8 cellular contexts compared by ENCODE assay signal in the genomic region with DNA sequence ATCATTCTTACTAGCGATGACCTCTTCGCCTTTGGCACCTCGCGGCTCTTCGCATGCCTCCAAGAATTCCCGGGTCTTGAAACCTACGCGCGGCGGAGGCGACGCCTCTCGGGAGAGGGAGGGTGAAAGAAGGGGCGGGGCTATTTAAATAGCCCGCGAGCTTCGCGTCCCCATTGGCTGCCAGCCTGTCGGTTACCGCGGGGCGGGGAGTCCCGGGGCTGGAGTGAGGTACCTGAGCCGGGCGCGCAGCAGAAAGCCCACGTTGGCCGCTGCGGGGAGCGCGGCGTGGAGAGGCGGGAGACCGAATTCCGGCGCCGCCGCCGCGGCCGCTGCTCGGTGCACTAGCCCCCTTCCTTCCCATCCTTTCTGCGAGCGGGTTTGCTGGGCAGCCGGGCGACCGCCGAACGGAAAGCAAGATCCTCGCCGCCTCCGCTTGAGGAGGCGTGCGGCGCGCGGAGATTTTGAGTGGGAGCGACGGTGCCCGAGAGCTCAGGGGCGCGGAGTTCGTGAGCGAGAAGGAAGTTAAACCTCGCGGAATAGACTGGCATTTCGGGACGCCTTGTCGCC. TPM values are rescaled to one million over a fixed set of nuclear protein-coding genes. Genes with fewer than 3 reads are reported as not detected.
A peak's percentile ranks its signal among the peaks of the same experiment; 100 is the strongest.
DNase-seq lines count a peak whose midpoint lies in the region; ATAC-seq, FAIRE-seq and TF ChIP-seq lines count a peak whose summit lies in the region.

Gene BMP6 (plus strand): TSS at position 251 of the 567 bp plus-strand sequence. CDS start 857 bp downstream, outside the sequence.

- CTCF ChIA-PET in H1 (lab: Charles Lee; ENCODE audit: partially characterized antibody): interaction anchor here (0.6 to 1.7 kb wide), 13 partner anchors 26 to 539 kb away, joined by 3 to 5 read pairs (median 4); no protein-coding TSS in a partner anchor

- no peak within 1 kb of the TSS for H4K5ac ChIP-seq in H1 (ENCODE audit: insufficient read length, low read depth, low read length)

- peaks cover 8 to 20% (median 11%) of the 10 kb centered on the region in 4 experiments; a peak in 6 of 7 replicates for H3K4me1 ChIP-seq in H1 (replicated peaks in 1 of 4; ENCODE audit: control insufficient read depth in 3 of 4, insufficient read depth in 4 of 4, low read length in 3 of 4)
- H3K4me1 ChIP-seq in lung (ENCODE audit: control insufficient read depth in 2 of 2, insufficient read depth in 2 of 2, low read length in 2 of 2): peaks cover 0 to 26% of the 10 kb centered on the region in 2 donors

- TF ChIP-seq CTCF in H1 (IDR thresholded peaks at IDR 0.05; ENCODE audit: control extremely low read depth in 1 of 3, insufficient read depth in 1 of 3, low read depth in 1 of 3, low read length in 3 of 3) (no peak), lung (IDR thresholded peaks at IDR 0.05; ENCODE audit: control extremely low read depth, extremely low read depth) (no peak)

- peaks cover 72% of the 10 kb centered on the region for H3K27me3 Mint-ChIP-seq in activated CD4-positive, alpha-beta T cell treated with anti-CD3 and anti-CD28 coated beads, Interleukin-2, amount 10 ng/mL, durations not matched to agents 24 days and 14 days

- H3K27ac ChIP-seq in H1 (ENCODE audit: low read depth, low read length): no peak within 1 kb of the TSS
- H3K27ac ChIP-seq in lung (ENCODE audit: low read depth in 1 of 2, low read length in 1 of 2): peak within 1 kb of the TSS in 1 of 2 donors; percentile 81

- H3K23me2 ChIP-seq in H1 (ENCODE audit: low read depth, low read length): peaks cover 9% of the 10 kb centered on the region

- peak; percentile 96 for DNase-seq in AG20443 (ENCODE audit: low spot score)
- DNase-seq in NCI-H2227 (lab: John Stamatoyannopoulos, UW; ENCODE audit: unreplicated experiment): peak; percentile 93
- peak; percentile 93 for DNase-seq in activated CD4-positive, alpha-beta T cell treated with anti-CD3 and anti-CD28 coated beads, Interleukin-2, amount 10 ng/mL, durations not matched to agents 24 days and 14 days
- DNase-seq in H1 (ENCODE audit: low read depth in 1 of 2, low spot score in 2 of 2): peak; percentile 83 to 92
- peak; percentile 90 for DNase-seq in lung (ENCODE audit: low spot score)
- DNase-seq in stimulated activated CD4-positive, alpha-beta T cell treated with anti-CD3 and anti-CD28 coated beads, TNF-alpha, amount 100 ng/mL, for 24 hours (ENCODE audit: low read depth in 3 of 3): peak; percentile 5 to 62 (median 36)

- peak within 1 kb of the TSS; percentile 93 to 99 for H3K4me2 ChIP-seq in H1 (ENCODE audit: insufficient read depth in 1 of 2, low read depth in 2 of 2, low read length in 2 of 2)

- FAIRE-seq in H1 (lab: Jason Lieb, UNC): no peak

- H3K9me3 Mint-ChIP-seq in activated CD4-positive, alpha-beta T cell treated with anti-CD3 and anti-CD28 coated beads, Interleukin-2, amount 10 ng/mL, durations not matched to agents 24 days and 14 days: no peaks in the 10 kb centered on the region

- POLR2A ChIA-PET in H1 (lab: Charles Lee; ENCODE audit: partially characterized antibody): interaction anchor here (0.6 to 0.7 kb wide), 3 partner anchors 26 to 141 kb away, joined by 3 read pairs; no protein-coding TSS in a partner anchor

- H2BK12ac ChIP-seq in H1 (ENCODE audit: low read depth, low read length): no peak within 1 kb of the TSS

- H3K14ac ChIP-seq in H1 (ENCODE audit: insufficient read length): no peak within 1 kb of the TSS

- no peak within 1 kb of the TSS for H2BK15ac ChIP-seq in H1 (ENCODE audit: low read length)

- no peak within 1 kb of the TSS for H3K27ac Mint-ChIP-seq in activated CD4-positive, alpha-beta T cell treated with anti-CD3 and anti-CD28 coated beads, Interleukin-2, amount 10 ng/mL, durations not matched to agents 24 days and 14 days

- H3K9ac ChIP-seq in H1 (replicated peaks in 1 of 4; ENCODE audit: extremely low read depth in 1 of 4, low read depth in 3 of 4, low read length in 3 of 4): no peak within 1 kb of the TSS; a peak in 1 of 7 replicates

- H2AFZ ChIP-seq in H1 (ENCODE audit: low read length): no peak within 1 kb of the TSS

- H3K18ac ChIP-seq in H1 (ENCODE audit: extremely low read depth, low read length): 0 out of 2 replicates have a peak within 1 kb of the TSS, but pooled peaks have one; percentile 39

- no peaks in the 10 kb centered on the region for H3K79me1 ChIP-seq in H1 (ENCODE audit: low read depth, low read length)

- no peak within 1 kb of the TSS for H2BK120ac ChIP-seq in H1 (replicated peaks; ENCODE audit: low read depth, low read length)

- peaks cover 0 to 5% of the 10 kb centered on the region in 2 experiments for H4K20me1 ChIP-seq in H1 (replicated peaks in 1 of 2; ENCODE audit: control insufficient read depth in 1 of 2, insufficient read depth in 2 of 2, low read length in 2 of 2)

- no peak within 1 kb of the TSS for H4K8ac ChIP-seq in H1 (ENCODE audit: extremely low read depth, insufficient read depth, low read length)

- TF ChIP-seq EP300 in H1 (IDR thresholded peaks at IDR 0.05; ENCODE audit: borderline replicate concordance in 1 of 2, low read depth in 2 of 2, low read length in 2 of 2): no peak

- H2BK5ac ChIP-seq in H1 (ENCODE audit: low read depth, low read length): no peak within 1 kb of the TSS

- H3K4me1 Mint-ChIP-seq in activated CD4-positive, alpha-beta T cell treated with anti-CD3 and anti-CD28 coated beads, Interleukin-2, amount 10 ng/mL, durations not matched to agents 24 days and 14 days: peaks cover 17% of the 10 kb centered on the region

- no peaks in the 10 kb centered on the region for H3K36me3 Mint-ChIP-seq in activated CD4-positive, alpha-beta T cell treated with anti-CD3 and anti-CD28 coated beads, Interleukin-2, amount 10 ng/mL, durations not matched to agents 24 days and 14 days (ENCODE audit: low read depth)

- H3K27me3 ChIP-seq in H1 (replicated peaks in 1 of 4; ENCODE audit: control insufficient read depth in 3 of 4, extremely low read depth in 1 of 4, insufficient read depth in 3 of 4, low read length in 3 of 4) (peaks cover 56 to 71% (median 64%) of the 10 kb centered on the region in 4 experiments), lung (ENCODE audit: control insufficient read depth, insufficient read depth) (peaks cover 3% of the 10 kb centered on the region)

- H2BK20ac ChIP-seq in H1 (ENCODE audit: low read length): no peak within 1 kb of the TSS

- H3K4me3 ChIP-seq in H1 (ENCODE audit: extremely low read depth in 1 of 4, insufficient read depth in 2 of 4, low read depth in 3 of 4, low read length in 4 of 4): peak within 1 kb of the TSS; percentile 54 to 65 (median 58)
- peak within 1 kb of the TSS; percentile 67 for H3K4me3 ChIP-seq in lung

- no peak for TF ChIP-seq POLR2A in H1 (IDR thresholded peaks at IDR 0.05; ENCODE audit: control extremely low read depth in 1 of 2, low read depth in 2 of 2, low read length in 2 of 2)

- H3K79me2 ChIP-seq in H1 (ENCODE audit: control insufficient read depth in 1 of 2, insufficient read depth in 2 of 2, low read length in 2 of 2): no peaks in the 10 kb centered on the region

- intact Hi-C loops in activated CD4-positive, alpha-beta T cell treated with anti-CD3 and anti-CD28 coated beads, Interleukin-2, amount 10 ng/mL, durations not matched to agents 24 days and 14 days (cut with micrococcal nuclease): loop anchor here (1.0 to 10.0 kb wide), 3 partner anchors 181 to 709 kb away; partner anchors contain the start of genes BLOC1S5, DSP and SLC35B3

- no peak within 1 kb of the TSS for H2AK5ac ChIP-seq in H1 (ENCODE audit: low read depth, low read length)

- no peak within 1 kb of the TSS for H3K56ac ChIP-seq in H1 (replicated peaks; ENCODE audit: insufficient read length, low read depth, low read length)

- H3K23ac ChIP-seq in H1 (ENCODE audit: insufficient read length): no peak within 1 kb of the TSS

- H3K9me3 ChIP-seq in H1 (ENCODE audit: insufficient read depth in 2 of 2, low read depth in 1 of 2, low read length in 1 of 2): no peaks in the 10 kb centered on the region
- H3K9me3 ChIP-seq in lung (ENCODE audit: control insufficient read depth in 2 of 2, insufficient read depth in 1 of 2, low read length in 1 of 2): peaks cover 0 to 2% of the 10 kb centered on the region in 2 donors

- 1% methylated on average over 39 of the region's 69 CpGs; no CpG with 5 or more reads in 1 of the 2 experiments for WGBS in H1 (ENCODE audit: extremely low coverage in 1 of 2, insufficient coverage in 1 of 2, insufficient read length in 1 of 2, insufficient replicate concordance in 2 of 2, low coverage in 1 of 2, low lambda C conversion rate in 2 of 2, missing lambda C conversion rate in 1 of 2), 2 experiments
- WGBS in lung, 2 donors: 0% methylated on average over 69 of the region's 69 CpGs

- no peak within 1 kb of the TSS for H3K4ac ChIP-seq in H1 (replicated peaks; ENCODE audit: insufficient read length, low read depth, low read length)

- no peak for TF ChIP-seq RAD21 in H1 (IDR thresholded peaks at IDR 0.05 in 1 of 2, conservative IDR thresholded peaks at IDR 0.05 in 1 of 2; ENCODE audit: low read depth in 2 of 2, low read length in 2 of 2)

- H3K36me3 ChIP-seq in H1 (ENCODE audit: control insufficient read depth in 2 of 4, insufficient read depth in 4 of 4, low read length in 3 of 4) (peaks cover 0 to 2% (median 0%) of the 10 kb centered on the region in 4 experiments; a peak in 1 of 8 replicates), lung (ENCODE audit: control insufficient read depth in 2 of 2, insufficient read depth in 2 of 2, low read length in 2 of 2) (no peaks in the 10 kb centered on the region)

- ATAC-seq in GM18909 (IDR thresholded peaks at IDR 0.05; ENCODE audit: poor library complexity, unreplicated experiment): peak; percentile 78
- ATAC-seq in HG03135 (IDR thresholded peaks at IDR 0.05; ENCODE audit: unreplicated experiment): peak; percentile 75
- ATAC-seq in lung (ENCODE audit: insufficient read depth, low FRiP score): peak; percentile 91

- H4K91ac ChIP-seq in H1 (replicated peaks; ENCODE audit: insufficient read length, low read length): no peak within 1 kb of the TSS

- H3K4me3 Mint-ChIP-seq in activated CD4-positive, alpha-beta T cell treated with anti-CD3 and anti-CD28 coated beads, Interleukin-2, amount 10 ng/mL, durations not matched to agents 24 days and 14 days: peak within 1 kb of the TSS; percentile 87

TF ChIP-seq in H1, 55 proteins besides CTCF, POLR2A, EP300 and RAD21 (continues in another document):
- no peak for TF ChIP-seq CBX8 (IDR thresholded peaks at IDR 0.05; ENCODE audit: borderline replicate concordance, low read depth, low read length)

RNA-seq across cellular contexts. Expression of gene BMP6, which starts in this region (rescaled TPM):
- total RNA-seq in activated CD4-positive, alpha-beta T cell treated with anti-CD3 and anti-CD28 coated beads, Interleukin-2, amount 10 ng/mL, durations not matched to agents 24 days and 14 days: 0.50 and 0.56 TPM in 2 replicates
- total RNA-seq in H1 (2021; fragmentation: NEBNext Ultra II Directional; extraction: Animal tissue kit (Norgen Biotek cat#: 25700)): 1.8 and 2.1 TPM in 2 replicates
- 2.0 and 2.2 TPM in 2 replicates for polyA plus RNA-seq in H1 (2011; rRNA removed)
- polyA plus RNA-seq in H1 (2011; cell fraction: cytosol; rRNA removed): 2.5 TPM
- 2.3 TPM for polyA plus RNA-seq in H1 (2011; cell fraction: nucleus; rRNA removed)
- 1.5 to 1.8 TPM (median 1.8 TPM) in 4 replicates for polyA plus RNA-seq in H1 (2012, experiment 1 of 2)
- 0.60 TPM for polyA plus RNA-seq in H1 (2012, experiment 2 of 2)
- polyA plus RNA-seq in H1 (2013, experiment 1 of 2): 1.2 TPM
- polyA plus RNA-seq in H1 (2013, experiment 2 of 2): 1.3 TPM
- polyA minus RNA-seq in H1 (2011; rRNA and poly(A)+ RNA removed): 3.3 and 4.3 TPM in 2 replicates
- polyA minus RNA-seq in H1 (2011; cell fraction: cytosol; rRNA and poly(A)+ RNA removed): 3.7 TPM
- 3.7 TPM for polyA minus RNA-seq in H1 (2011; cell fraction: nucleus; rRNA and poly(A)+ RNA removed)
- total RNA-seq in lung: 10 to 100 TPM in 1 of 2 donors, 1 to 10 TPM in 1; 7.5 to 13.7 TPM
- 10 to 100 TPM in 1 of 2 donors, 1 to 10 TPM in 1; 2.3 to 17.3 TPM for polyA plus RNA-seq in lung

Comparison
In these comparisons a context has a peak if more than half of its experiments do, and no peak if none do; other contexts are left out.
1. Peak in DNase-seq in activated CD4-positive, alpha-beta T cell treated with anti-CD3 and anti-CD28 coated beads, Interleukin-2, amount 10 ng/mL, durations not matched to agents 24 days and 14 days; RNA of the gene not detected or under 1 TPM.
2. DNase-seq: peak in every context shown above with its lines; median percentile 96 in AG20443; 93 in NCI-H2227; 93 in activated CD4-positive, alpha-beta T cell treated with anti-CD3 and anti-CD28 coated beads, Interleukin-2, amount 10 ng/mL, durations not matched to agents 24 days and 14 days; 90 in lung; 88 in H1; 36 in stimulated activated CD4-positive, alpha-beta T cell treated with anti-CD3 and anti-CD28 coated beads, TNF-alpha, amount 100 ng/mL, for 24 hours.